2 cellular contexts compared by ENCODE assay signal in the genomic region with DNA sequence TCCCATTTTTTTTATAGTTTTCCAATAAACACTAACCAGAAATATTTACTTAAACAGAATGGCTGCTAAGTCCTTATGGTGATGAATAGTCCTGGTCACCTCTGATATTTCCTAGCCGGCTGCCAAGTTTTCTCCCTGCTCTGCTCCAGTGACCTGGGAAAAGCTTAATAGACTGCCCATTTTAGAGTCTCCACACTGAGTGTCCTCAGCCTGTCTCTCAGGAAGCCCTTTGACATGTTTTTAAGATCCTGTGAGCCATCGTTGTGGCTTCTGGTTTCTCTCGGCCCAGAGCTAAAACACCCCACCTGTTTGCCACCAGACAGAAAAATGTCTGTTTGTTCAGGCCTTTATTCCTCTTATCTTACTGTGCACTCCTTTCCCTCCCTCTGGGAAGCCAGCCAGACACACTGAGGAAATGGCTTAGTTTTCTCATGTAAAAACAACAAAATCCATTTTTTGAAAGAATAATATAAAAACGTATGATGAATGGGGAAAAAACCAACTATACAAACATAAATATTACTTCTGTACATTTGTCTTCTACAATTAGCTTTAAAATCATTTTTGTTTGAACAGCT.
TF ChIP-seq lines count a peak whose summit lies in the region.

No MANE protein-coding gene starts in this region.

TF ChIP-seq in liver, 16 proteins besides CTCF, POLR2A, EP300 and RAD21:
- TF ChIP-seq, protein P1, sequence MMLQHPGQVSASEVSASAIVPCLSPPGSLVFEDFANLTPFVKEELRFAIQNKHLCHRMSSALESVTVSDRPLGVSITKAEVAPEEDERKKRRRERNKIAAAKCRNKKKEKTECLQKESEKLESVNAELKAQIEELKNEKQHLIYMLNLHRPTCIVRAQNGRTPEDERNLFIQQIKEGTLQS (IDR thresholded peaks at IDR 0.05), result no peak
- TF ChIP-seq YY1 (IDR thresholded peaks at IDR 0.05), result peak; percentile 16

TF ChIP-seq in HepG2, 621 proteins besides CTCF, POLR2A, EP300 and RAD21:
- TF ChIP-seq, protein P2, sequence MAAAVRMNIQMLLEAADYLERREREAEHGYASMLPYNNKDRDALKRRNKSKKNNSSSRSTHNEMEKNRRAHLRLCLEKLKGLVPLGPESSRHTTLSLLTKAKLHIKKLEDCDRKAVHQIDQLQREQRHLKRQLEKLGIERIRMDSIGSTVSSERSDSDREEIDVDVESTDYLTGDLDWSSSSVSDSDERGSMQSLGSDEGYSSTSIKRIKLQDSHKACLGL (CRISPR knock-in tag; IDR thresholded peaks at IDR 0.05), result no peak
- TF ChIP-seq RFX5 (IDR thresholded peaks at IDR 0.05; ENCODE audit: low read depth, low read length), result no peak
- TF ChIP-seq, protein P3, sequence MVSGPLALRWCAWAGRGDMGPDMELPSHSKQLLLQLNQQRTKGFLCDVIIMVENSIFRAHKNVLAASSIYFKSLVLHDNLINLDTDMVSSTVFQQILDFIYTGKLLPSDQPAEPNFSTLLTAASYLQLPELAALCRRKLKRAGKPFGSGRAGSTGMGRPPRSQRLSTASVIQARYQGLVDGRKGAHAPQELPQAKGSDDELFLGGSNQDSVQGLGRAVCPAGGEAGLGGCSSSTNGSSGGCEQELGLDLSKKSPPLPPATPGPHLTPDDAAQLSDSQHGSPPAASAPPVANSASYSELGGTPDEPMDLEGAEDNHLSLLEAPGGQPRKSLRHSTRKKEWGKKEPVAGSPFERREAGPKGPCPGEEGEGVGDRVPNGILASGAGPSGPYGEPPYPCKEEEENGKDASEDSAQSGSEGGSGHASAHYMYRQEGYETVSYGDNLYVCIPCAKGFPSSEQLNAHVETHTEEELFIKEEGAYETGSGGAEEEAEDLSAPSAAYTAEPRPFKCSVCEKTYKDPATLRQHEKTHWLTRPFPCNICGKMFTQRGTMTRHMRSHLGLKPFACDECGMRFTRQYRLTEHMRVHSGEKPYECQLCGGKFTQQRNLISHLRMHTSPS (CRISPR knock-in tag; IDR thresholded peaks at IDR 0.05; ENCODE audit: low read depth), result no peak
- TF ChIP-seq HMG20B (CRISPR knock-in tag; conservative IDR thresholded peaks at IDR 0.05), result no peak
- TF ChIP-seq ZNF264 (CRISPR knock-in tag; IDR thresholded peaks at IDR 0.05), result no peak
- TF ChIP-seq, protein P4, sequence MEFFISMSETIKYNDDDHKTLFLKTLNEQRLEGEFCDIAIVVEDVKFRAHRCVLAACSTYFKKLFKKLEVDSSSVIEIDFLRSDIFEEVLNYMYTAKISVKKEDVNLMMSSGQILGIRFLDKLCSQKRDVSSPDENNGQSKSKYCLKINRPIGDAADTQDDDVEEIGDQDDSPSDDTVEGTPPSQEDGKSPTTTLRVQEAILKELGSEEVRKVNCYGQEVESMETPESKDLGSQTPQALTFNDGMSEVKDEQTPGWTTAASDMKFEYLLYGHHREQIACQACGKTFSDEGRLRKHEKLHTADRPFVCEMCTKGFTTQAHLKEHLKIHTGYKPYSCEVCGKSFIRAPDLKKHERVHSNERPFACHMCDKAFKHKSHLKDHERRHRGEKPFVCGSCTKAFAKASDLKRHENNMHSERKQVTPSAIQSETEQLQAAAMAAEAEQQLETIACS (CRISPR knock-in tag; IDR thresholded peaks at IDR 0.05), result no peak
- no peak for TF ChIP-seq ZNF282 (IDR thresholded peaks at IDR 0.05; ENCODE audit: partially characterized antibody)
- no peak for TF ChIP-seq KLF6 (CRISPR knock-in tag; IDR thresholded peaks at IDR 0.05)
- TF ChIP-seq, protein P5, sequence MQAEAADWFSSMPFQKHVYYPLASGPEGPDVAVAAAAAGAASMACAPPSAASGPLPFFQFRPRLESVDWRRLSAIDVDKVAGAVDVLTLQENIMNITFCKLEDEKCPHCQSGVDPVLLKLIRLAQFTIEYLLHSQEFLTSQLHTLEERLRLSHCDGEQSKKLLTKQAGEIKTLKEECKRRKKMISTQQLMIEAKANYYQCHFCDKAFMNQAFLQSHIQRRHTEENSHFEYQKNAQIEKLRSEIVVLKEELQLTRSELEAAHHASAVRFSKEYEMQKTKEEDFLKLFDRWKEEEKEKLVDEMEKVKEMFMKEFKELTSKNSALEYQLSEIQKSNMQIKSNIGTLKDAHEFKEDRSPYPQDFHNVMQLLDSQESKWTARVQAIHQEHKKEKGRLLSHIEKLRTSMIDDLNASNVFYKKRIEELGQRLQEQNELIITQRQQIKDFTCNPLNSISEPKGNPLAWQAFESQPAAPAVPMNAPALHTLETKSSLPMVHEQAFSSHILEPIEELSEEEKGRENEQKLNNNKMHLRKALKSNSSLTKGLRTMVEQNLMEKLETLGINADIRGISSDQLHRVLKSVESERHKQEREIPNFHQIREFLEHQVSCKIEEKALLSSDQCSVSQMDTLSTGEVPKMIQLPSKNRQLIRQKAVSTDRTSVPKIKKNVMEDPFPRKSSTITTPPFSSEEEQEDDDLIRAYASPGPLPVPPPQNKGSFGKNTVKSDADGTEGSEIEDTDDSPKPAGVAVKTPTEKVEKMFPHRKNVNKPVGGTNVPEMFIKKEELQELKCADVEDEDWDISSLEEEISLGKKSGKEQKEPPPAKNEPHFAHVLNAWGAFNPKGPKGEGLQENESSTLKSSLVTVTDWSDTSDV (CRISPR knock-in tag; IDR thresholded peaks at IDR 0.05), result no peak
- TF ChIP-seq TAF15 (IDR thresholded peaks at IDR 0.05; ENCODE audit: low read depth, low read length, poor library complexity, severe bottlenecking), result no peak
- TF ChIP-seq, protein P6, sequence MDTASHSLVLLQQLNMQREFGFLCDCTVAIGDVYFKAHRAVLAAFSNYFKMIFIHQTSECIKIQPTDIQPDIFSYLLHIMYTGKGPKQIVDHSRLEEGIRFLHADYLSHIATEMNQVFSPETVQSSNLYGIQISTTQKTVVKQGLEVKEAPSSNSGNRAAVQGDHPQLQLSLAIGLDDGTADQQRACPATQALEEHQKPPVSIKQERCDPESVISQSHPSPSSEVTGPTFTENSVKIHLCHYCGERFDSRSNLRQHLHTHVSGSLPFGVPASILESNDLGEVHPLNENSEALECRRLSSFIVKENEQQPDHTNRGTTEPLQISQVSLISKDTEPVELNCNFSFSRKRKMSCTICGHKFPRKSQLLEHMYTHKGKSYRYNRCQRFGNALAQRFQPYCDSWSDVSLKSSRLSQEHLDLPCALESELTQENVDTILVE (CRISPR knock-in tag; IDR thresholded peaks at IDR 0.05), result no peak
- TF ChIP-seq, protein P7, sequence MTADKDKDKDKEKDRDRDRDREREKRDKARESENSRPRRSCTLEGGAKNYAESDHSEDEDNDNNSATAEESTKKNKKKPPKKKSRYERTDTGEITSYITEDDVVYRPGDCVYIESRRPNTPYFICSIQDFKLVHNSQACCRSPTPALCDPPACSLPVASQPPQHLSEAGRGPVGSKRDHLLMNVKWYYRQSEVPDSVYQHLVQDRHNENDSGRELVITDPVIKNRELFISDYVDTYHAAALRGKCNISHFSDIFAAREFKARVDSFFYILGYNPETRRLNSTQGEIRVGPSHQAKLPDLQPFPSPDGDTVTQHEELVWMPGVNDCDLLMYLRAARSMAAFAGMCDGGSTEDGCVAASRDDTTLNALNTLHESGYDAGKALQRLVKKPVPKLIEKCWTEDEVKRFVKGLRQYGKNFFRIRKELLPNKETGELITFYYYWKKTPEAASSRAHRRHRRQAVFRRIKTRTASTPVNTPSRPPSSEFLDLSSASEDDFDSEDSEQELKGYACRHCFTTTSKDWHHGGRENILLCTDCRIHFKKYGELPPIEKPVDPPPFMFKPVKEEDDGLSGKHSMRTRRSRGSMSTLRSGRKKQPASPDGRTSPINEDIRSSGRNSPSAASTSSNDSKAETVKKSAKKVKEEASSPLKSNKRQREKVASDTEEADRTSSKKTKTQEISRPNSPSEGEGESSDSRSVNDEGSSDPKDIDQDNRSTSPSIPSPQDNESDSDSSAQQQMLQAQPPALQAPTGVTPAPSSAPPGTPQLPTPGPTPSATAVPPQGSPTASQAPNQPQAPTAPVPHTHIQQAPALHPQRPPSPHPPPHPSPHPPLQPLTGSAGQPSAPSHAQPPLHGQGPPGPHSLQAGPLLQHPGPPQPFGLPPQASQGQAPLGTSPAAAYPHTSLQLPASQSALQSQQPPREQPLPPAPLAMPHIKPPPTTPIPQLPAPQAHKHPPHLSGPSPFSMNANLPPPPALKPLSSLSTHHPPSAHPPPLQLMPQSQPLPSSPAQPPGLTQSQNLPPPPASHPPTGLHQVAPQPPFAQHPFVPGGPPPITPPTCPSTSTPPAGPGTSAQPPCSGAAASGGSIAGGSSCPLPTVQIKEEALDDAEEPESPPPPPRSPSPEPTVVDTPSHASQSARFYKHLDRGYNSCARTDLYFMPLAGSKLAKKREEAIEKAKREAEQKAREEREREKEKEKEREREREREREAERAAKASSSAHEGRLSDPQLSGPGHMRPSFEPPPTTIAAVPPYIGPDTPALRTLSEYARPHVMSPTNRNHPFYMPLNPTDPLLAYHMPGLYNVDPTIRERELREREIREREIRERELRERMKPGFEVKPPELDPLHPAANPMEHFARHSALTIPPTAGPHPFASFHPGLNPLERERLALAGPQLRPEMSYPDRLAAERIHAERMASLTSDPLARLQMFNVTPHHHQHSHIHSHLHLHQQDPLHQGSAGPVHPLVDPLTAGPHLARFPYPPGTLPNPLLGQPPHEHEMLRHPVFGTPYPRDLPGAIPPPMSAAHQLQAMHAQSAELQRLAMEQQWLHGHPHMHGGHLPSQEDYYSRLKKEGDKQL (CRISPR knock-in tag; IDR thresholded peaks at IDR 0.05; ENCODE audit: low read depth), result no peak
- TF ChIP-seq, protein P8, sequence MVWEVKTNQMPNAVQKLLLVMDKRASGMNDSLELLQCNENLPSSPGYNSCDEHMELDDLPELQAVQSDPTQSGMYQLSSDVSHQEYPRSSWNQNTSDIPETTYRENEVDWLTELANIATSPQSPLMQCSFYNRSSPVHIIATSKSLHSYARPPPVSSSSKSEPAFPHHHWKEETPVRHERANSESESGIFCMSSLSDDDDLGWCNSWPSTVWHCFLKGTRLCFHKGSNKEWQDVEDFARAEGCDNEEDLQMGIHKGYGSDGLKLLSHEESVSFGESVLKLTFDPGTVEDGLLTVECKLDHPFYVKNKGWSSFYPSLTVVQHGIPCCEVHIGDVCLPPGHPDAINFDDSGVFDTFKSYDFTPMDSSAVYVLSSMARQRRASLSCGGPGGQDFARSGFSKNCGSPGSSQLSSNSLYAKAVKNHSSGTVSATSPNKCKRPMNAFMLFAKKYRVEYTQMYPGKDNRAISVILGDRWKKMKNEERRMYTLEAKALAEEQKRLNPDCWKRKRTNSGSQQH (CRISPR knock-in tag; IDR thresholded peaks at IDR 0.05; ENCODE audit: low read depth), result no peak
- TF ChIP-seq, protein P9, sequence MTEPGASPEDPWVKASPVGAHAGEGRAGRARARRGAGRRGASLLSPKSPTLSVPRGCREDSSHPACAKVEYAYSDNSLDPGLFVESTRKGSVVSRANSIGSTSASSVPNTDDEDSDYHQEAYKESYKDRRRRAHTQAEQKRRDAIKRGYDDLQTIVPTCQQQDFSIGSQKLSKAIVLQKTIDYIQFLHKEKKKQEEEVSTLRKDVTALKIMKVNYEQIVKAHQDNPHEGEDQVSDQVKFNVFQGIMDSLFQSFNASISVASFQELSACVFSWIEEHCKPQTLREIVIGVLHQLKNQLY (CRISPR knock-in tag; IDR thresholded peaks at IDR 0.05), result no peak
- no peak for TF ChIP-seq ZFP62 (CRISPR knock-in tag; IDR thresholded peaks at IDR 0.05)
